Comparison of ENCODE assay signal across 9 cellular contexts in genomic region chr2:161139098-161139987, GRCh38. TPM values are rescaled to one million over a fixed set of nuclear protein-coding genes. Genes with fewer than 3 reads are reported as not detected.
DNase-seq lines count a peak whose midpoint lies in the region; ATAC-seq and TF ChIP-seq lines count a peak whose summit lies in the region.
"Had no signal": no experiment of that assay in that cellular context is flagged by ENCODE, and none has a peak within 500 bp of the region (broad histone marks: within the 10 kb centered on the region; RNA-seq: fewer than 3 reads in every experiment).

No MANE protein-coding gene starts in this region.

- H3K36me3 Mint-ChIP-seq in nephron progenitor cell (ENCODE audit: low read depth) = no peaks in the 10 kb centered on the region

- TF ChIP-seq CTCF in heart left ventricle (IDR thresholded peaks at IDR 0.05) (no peak), upper lobe of right lung (IDR thresholded peaks at IDR 0.05) (no peak), nephron progenitor cell (IDR thresholded peaks at IDR 0.05) (no peak)

- peaks cover 26% of the 10 kb centered on the region for H3K4me1 Mint-ChIP-seq in nephron progenitor cell

- H3K27ac ChIP-seq in SJSA1 (peak overlapping the region; percentile 44), heart left ventricle (peak overlapping the region in 2 of 12 donors; percentile 32 to 91), upper lobe of right lung (peak overlapping the region; percentile 14)
- H3K27ac ChIP-seq: HL-60 had no signal

- in situ Hi-C loops in Caki2 (cut with HindIII; ENCODE audit: low pct_unique_long_range_greater_than_20kb, low sequenced_read_pairs) = no loop called here

- H3K4me3 ChIP-seq in SJSA1 (no peak overlapping the region), heart left ventricle (peak overlapping the region in 7 of 12 donors; percentile 4 to 62 (median 45)), upper lobe of right lung (peak overlapping the region; percentile 46)

- intact Hi-C loops in heart left ventricle (cut with DNase I) (no loop called here), upper lobe of right lung (cut with DNase I) (no loop called here)

- H3K36me3 ChIP-seq in SJSA1 = no peaks in the 10 kb centered on the region
- H3K36me3 ChIP-seq in heart left ventricle = no peaks in the 10 kb centered on the region
- H3K36me3 ChIP-seq in upper lobe of right lung = no peaks in the 10 kb centered on the region

- H3K4me3 Mint-ChIP-seq in nephron progenitor cell = no peak overlapping the region

- H3K27me3 ChIP-seq in SJSA1 (replicated peaks) (no peaks in the 10 kb centered on the region), heart left ventricle (no peaks in the 10 kb centered on the region), upper lobe of right lung (no peaks in the 10 kb centered on the region)

- TF ChIP-seq POLR2A in heart left ventricle (IDR thresholded peaks at IDR 0.05) = no peak

- 61 to 73% (median 64%) methylated on average over 3 of the region's 3 CpGs for WGBS in heart left ventricle, 4 donors

- ATAC-seq in GM21723 (IDR thresholded peaks at IDR 0.05; ENCODE audit: unreplicated experiment) (peak; percentile 39), heart left ventricle (peak in 2 of 4 donors; percentile 22 to 45), upper lobe of right lung (peak; percentile 24)

- H3K4me1 ChIP-seq in SJSA1 (replicated peaks) = peaks cover 55% of the 10 kb centered on the region
- H3K4me1 ChIP-seq in heart left ventricle = peaks cover 0 to 58% (median 10%) of the 10 kb centered on the region in 12 donors
- H3K4me1 ChIP-seq in upper lobe of right lung = peaks cover 41% of the 10 kb centered on the region

- DNase-seq in Caki2 (ENCODE audit: low read depth) (peak; percentile 46), SJSA1 (ENCODE audit: low read depth in 1 of 2, low spot score in 2 of 2) (peak in 1 of 2 experiments; percentile 72), heart left ventricle (no peak), upper lobe of right lung (no peak), NCI-H345 (lab: John Stamatoyannopoulos, UW) (no peak), nephron progenitor cell (no peak), SK-N-DZ (ENCODE audit: low spot score) (no peak)

- H3K9me3 Mint-ChIP-seq in nephron progenitor cell = peaks cover 19% of the 10 kb centered on the region

- H3K27me3 Mint-ChIP-seq in nephron progenitor cell (ENCODE audit: low read depth, poor library complexity) = peaks cover 4% of the 10 kb centered on the region

- H3K27ac Mint-ChIP-seq in nephron progenitor cell = no peak overlapping the region

- H3K9me3 ChIP-seq in SJSA1 (replicated peaks) (no peaks in the 10 kb centered on the region), heart left ventricle (peaks cover 0 to 12% (median 0%) of the 10 kb centered on the region in 12 donors), upper lobe of right lung (no peaks in the 10 kb centered on the region)

RNA-seq across cellular contexts. Expression of gene TANK, which starts 20.9 kb away (rescaled TPM):
- total RNA-seq in Caki2 (2014; rRNA removed; shearing (Covaris generic); ENCODE audit: low replicate concordance) = 46.8 and 55.1 TPM in 2 replicates
- 67.5 and 106 TPM in 2 replicates for total RNA-seq in SJSA1 (2014; rRNA removed; shearing (Covaris generic))
- total RNA-seq in heart left ventricle = 10 to 100 TPM; 21.5 to 58.5 (median 32.4) TPM
- 10 to 100 TPM; 15.4 to 33.0 TPM for polyA plus RNA-seq in heart left ventricle
- total RNA-seq in upper lobe of right lung = 79.6 TPM
- 23.2 and 38.4 TPM in 2 replicates for polyA plus RNA-seq in SK-N-DZ (2014; cell fraction: cytosol; rRNA removed)
- 37.0 and 37.2 TPM in 2 replicates for polyA plus RNA-seq in SK-N-DZ (2014; cell fraction: nucleus; rRNA removed)
